Comparison of ENCODE assay signal across 20 cellular contexts in genomic region chr6:159201336-159201735, GRCh38. TPM values are rescaled to one million over a fixed set of nuclear protein-coding genes. Genes with fewer than 3 reads are reported as not detected.
"Had no signal": no experiment of that assay in that cellular context is flagged by ENCODE, and none has a peak within 500 bp of the region (broad histone marks: within the 10 kb centered on the region; RNA-seq: fewer than 3 reads in every experiment).

No MANE protein-coding gene starts in this region.

- ATAC-seq: foreskin keratinocyte; heart right ventricle; left lobe of liver; mucosa of descending colon; naive thymus-derived CD8-positive, alpha-beta T cell; right cardiac atrium had no signal

- H3K36me3 ChIP-seq: colonic mucosa, heart right ventricle, neutrophil, uterus had no signal

- H3K27ac ChIP-seq: colonic mucosa, foreskin keratinocyte, heart right ventricle, neutrophil, uterus had no signal

- FAIRE-seq: small intestine had no signal

- H3K4me3 ChIP-seq: colonic mucosa, heart right ventricle, mucosa of descending colon, uterus had no signal

- H3K9me3 ChIP-seq: colonic mucosa, heart right ventricle, mucosa of descending colon, neutrophil, uterus had no signal

- DNase-seq: colonic mucosa; dermis blood vessel endothelial cell; foreskin keratinocyte; heart right ventricle; hypothalamus; islet precursor cell; mammary epithelial cell; mucosa of descending colon; naive thymus-derived CD8-positive, alpha-beta T cell; posterior cingulate gyrus; right cardiac atrium; small intestine; stimulated activated CD4-positive, alpha-beta T cell treated with anti-CD3 and anti-CD28 coated beads, Interleukin-12 subunit alpha, Interleukin-12 subunit beta, amount 100 ng/mL, for 4 hours; stimulated activated naive CD4-positive, alpha-beta T cell treated with Interleukin-2 at 50 U/mL for 16 hours; trophoblast cell; uterus had no signal

- H3K4me1 ChIP-seq: colonic mucosa, foreskin keratinocyte, uterus had no signal

- H3K27me3 ChIP-seq: colonic mucosa, uterus had no signal

RNA-seq across cellular contexts. Expression of gene FNDC1, which starts 32.1 kb away (rescaled TPM):
- total RNA-seq: dermis blood vessel endothelial cell; epithelial cell of proximal tubule; naive thymus-derived CD8-positive, alpha-beta T cell had no signal
- polyA plus RNA-seq: mammary epithelial cell; naive thymus-derived CD8-positive, alpha-beta T cell; neural cell had no signal
